ENCODE assay signal across 1 cellular context in the genomic region with DNA sequence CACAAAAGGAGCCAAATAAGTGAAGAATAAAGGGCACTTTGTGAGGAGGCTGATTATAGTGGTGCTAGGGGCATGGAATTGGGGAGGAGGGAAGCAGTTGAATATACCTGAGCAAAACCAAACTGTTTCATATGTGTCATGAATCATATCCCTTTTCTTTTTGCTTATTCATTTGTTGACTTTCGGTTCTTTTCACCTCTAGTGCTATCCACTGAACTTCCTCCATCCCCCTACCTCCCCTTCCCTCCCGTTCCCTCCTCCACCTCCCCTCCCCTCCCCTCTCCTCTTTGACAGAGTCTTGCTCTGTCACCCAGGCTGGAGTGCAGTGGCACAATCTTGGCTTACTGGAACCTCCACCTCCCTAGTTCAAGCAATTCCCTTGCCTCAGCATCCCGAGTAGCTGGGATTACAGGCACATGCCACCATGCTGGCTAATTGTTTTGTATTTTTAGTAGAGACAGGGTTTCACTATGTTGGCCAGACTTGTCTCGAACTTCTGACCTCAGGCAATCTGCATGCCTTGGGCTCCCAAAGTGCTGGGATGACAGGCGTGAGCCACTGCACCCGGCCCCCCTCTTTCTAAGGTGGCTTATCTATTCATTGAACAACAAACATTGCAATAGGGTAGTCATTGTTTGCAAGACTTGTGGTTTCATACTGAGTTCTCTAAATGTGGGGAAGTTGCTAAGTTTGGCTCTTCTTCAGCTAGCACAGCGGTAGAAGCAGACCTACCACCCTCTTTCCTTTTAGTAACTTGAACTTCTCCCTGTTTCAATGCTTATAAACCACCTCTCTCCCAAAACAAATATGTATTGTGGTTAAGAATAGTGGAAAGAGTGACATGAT.
TF ChIP-seq lines count a peak whose summit lies in the region.

No MANE protein-coding gene starts in this region.

TF ChIP-seq in SK-N-SH treated with all-trans-retinoic acid at 6 μM for 48 hours, 23 proteins besides CTCF, POLR2A, EP300 and RAD21 (continued from another document):
- TF ChIP-seq ZNF565 (CRISPR knock-in tag; conservative IDR thresholded peaks at IDR 0.05; ENCODE audit: low read depth): no peak
- no peak for TF ChIP-seq ESRRG (CRISPR knock-in tag; IDR thresholded peaks at IDR 0.05)
